ENCODE assay signal across 16 cellular contexts in genomic region chr16:24999088-24999670, GRCh38. TPM values are rescaled to one million over a fixed set of nuclear protein-coding genes. Genes with fewer than 3 reads are reported as not detected.
A peak's percentile ranks its signal among the peaks of the same experiment; 100 is the strongest.
DNase-seq lines count a peak whose midpoint lies in the region; FAIRE-seq and TF ChIP-seq lines count a peak whose summit lies in the region.
"Had no signal": no experiment of that assay in that cellular context is flagged by ENCODE, and none has a peak within 500 bp of the region (broad histone marks: within the 10 kb centered on the region; RNA-seq: fewer than 3 reads in every experiment).

No MANE protein-coding gene starts in this region.

- peak overlapping the region; percentile 75 for H3K27ac Mint-ChIP-seq in astrocyte (ENCODE audit: unreplicated experiment)
- H3K27ac Mint-ChIP-seq: activated CD8-positive, alpha-beta memory T cell treated with anti-CD3 and anti-CD28 coated beads, Interleukin-2, amount 10 ng/mL, durations not matched to agents 7 days and 5 days; activated naive CD8-positive, alpha-beta T cell had no signal

- H3K4me2 ChIP-seq in astrocyte (ENCODE audit: low read length) = peak overlapping the region; percentile 43

- H3K36me3 ChIP-seq in astrocyte (ENCODE audit: insufficient read depth, low read length) (no peaks in the 10 kb centered on the region), stomach smooth muscle (ENCODE audit: control insufficient read depth in 2 of 2, insufficient read depth in 2 of 2, low read length in 2 of 2) (no peaks in the 10 kb centered on the region)
- H3K36me3 ChIP-seq: upper lobe of left lung, WERI-Rb-1 had no signal

- H3K36me3 Mint-ChIP-seq in astrocyte (ENCODE audit: low read depth, unreplicated experiment) = no peaks in the 10 kb centered on the region

- DNase-seq in DMS 273 (lab: John Stamatoyannopoulos, UW; ENCODE audit: unreplicated experiment) = peak; percentile 15
- no peak for DNase-seq in DMS 273 treated with DMSO at 0.1 percent for 48 hours (lab: John Stamatoyannopoulos, UW)
- DNase-seq in astrocyte (ENCODE audit: low read depth) = no peak
- peak; percentile 50 for DNase-seq in kidney tubule cell (ENCODE audit: low spot score)
- no peak for DNase-seq in iPS-NIHi7 (ENCODE audit: extremely low spot score)
- no peak for DNase-seq in 8988T
- no peak for DNase-seq in iPS-NIHi11 (ENCODE audit: low spot score)
- DNase-seq: activated CD8-positive, alpha-beta memory T cell treated with anti-CD3 and anti-CD28 coated beads, Interleukin-2, amount 10 ng/mL, durations not matched to agents 7 days and 5 days; glutamatergic neuron; NCI-H1105; WERI-Rb-1 had no signal

- H3K27ac ChIP-seq in astrocyte (ENCODE audit: low read depth, low read length) = peak overlapping the region; percentile 14
- H3K27ac ChIP-seq in stomach smooth muscle (ENCODE audit: low read length) = peak overlapping the region; percentile 49
- H3K27ac ChIP-seq: 22Rv1, upper lobe of left lung, WERI-Rb-1 had no signal

- H3K27me3 ChIP-seq in astrocyte (ENCODE audit: insufficient read depth, low read length) (no peaks in the 10 kb centered on the region), stomach smooth muscle (ENCODE audit: control insufficient read depth in 1 of 2, insufficient read depth in 2 of 2, low read length in 2 of 2) (no peaks in the 10 kb centered on the region)
- H3K27me3 ChIP-seq: upper lobe of left lung had no signal

- no peak overlapping the region for H2AFZ ChIP-seq in astrocyte (ENCODE audit: low read depth, low read length)

- H3K4me1 Mint-ChIP-seq in astrocyte (ENCODE audit: low read depth, unreplicated experiment) = peaks cover 30% of the 10 kb centered on the region

- H3K4me3 ChIP-seq in astrocyte (ENCODE audit: insufficient read depth, low read depth, low read length) (no peak overlapping the region), stomach smooth muscle (ENCODE audit: low read length in 2 of 2) (no peak overlapping the region)
- H3K4me3 ChIP-seq: upper lobe of left lung had no signal

- H3K9me3 ChIP-seq in astrocyte (ENCODE audit: insufficient read depth, low read depth, low read length) = no peaks in the 10 kb centered on the region
- H3K9me3 ChIP-seq in stomach smooth muscle (ENCODE audit: control insufficient read depth in 2 of 2, low read length in 2 of 2) = no peaks in the 10 kb centered on the region
- H3K9me3 ChIP-seq: upper lobe of left lung had no signal

- H3K27me3 Mint-ChIP-seq in astrocyte (ENCODE audit: low read depth, unreplicated experiment) = no peaks in the 10 kb centered on the region
- H3K27me3 Mint-ChIP-seq: activated CD8-positive, alpha-beta memory T cell treated with anti-CD3 and anti-CD28 coated beads, Interleukin-2, amount 10 ng/mL, durations not matched to agents 7 days and 5 days; activated naive CD8-positive, alpha-beta T cell had no signal

- H3K9me3 Mint-ChIP-seq in astrocyte (ENCODE audit: unreplicated experiment) = no peaks in the 10 kb centered on the region

- FAIRE-seq in astrocyte (lab: Jason Lieb, UNC) = no peak
- FAIRE-seq: G401.6 had no signal

- peaks cover 96% of the 10 kb centered on the region for H3K79me2 ChIP-seq in astrocyte (ENCODE audit: insufficient read depth, low read length)

- TF ChIP-seq CTCF in astrocyte (IDR thresholded peaks at IDR 0.05; ENCODE audit: insufficient read depth, low read depth, low read length) = no peak

- H3K4me3 Mint-ChIP-seq in astrocyte (ENCODE audit: unreplicated experiment) = no peak overlapping the region
- H3K4me3 Mint-ChIP-seq: activated CD8-positive, alpha-beta memory T cell treated with anti-CD3 and anti-CD28 coated beads, Interleukin-2, amount 10 ng/mL, durations not matched to agents 7 days and 5 days; activated naive CD8-positive, alpha-beta T cell had no signal

- H3K9ac ChIP-seq in astrocyte (ENCODE audit: low read length) (no peak overlapping the region), stomach smooth muscle (ENCODE audit: low read length in 2 of 2) (no peak overlapping the region)

- peaks cover 57% of the 10 kb centered on the region for H4K20me1 ChIP-seq in astrocyte (ENCODE audit: insufficient read depth, low read length)

- H3K4me1 ChIP-seq in astrocyte (ENCODE audit: insufficient read depth, low read length) (peaks cover 23% of the 10 kb centered on the region), stomach smooth muscle (ENCODE audit: control insufficient read depth, insufficient read depth, low read length) (peaks cover 32% of the 10 kb centered on the region)

RNA-seq across cellular contexts. Expression of gene ARHGAP17, which starts 16.0 kb away (rescaled TPM):
- total RNA-seq in astrocyte = 71.2 and 75.2 TPM in 2 replicates

Comparison
In these comparisons a context has a peak if more than half of its experiments do, and no peak if none do; other contexts are left out.
1. DNase-seq: peak in DMS 273 (single experiment) and kidney tubule cell (single experiment); none in DMS 273 treated with DMSO at 0.1 percent for 48 hours (single experiment), astrocyte (single experiment), iPS-NIHi7 (single experiment), 8988T (single experiment) and iPS-NIHi11 (single experiment).